Comparison of ENCODE assay signal across 22 cellular contexts in the genomic region with DNA sequence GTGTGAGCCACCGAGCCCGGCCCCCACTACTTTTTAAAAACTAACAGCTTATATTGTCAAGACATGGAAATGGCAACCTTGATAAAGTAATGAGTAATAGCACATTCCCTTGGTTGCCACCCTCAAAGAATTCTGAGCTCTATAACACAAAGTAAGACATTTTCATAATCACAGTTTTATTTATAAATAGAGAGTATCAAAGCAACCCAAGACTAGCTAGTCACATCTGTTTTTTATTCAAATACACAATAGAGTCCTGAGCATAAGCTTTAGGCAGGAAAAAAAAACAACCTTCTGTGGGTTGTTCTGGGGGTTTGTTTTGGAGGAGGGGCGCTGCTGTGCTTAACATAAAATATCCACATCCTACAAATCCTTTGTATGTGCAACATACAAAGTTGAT.
DNase-seq lines count a peak whose midpoint lies in the region; ATAC-seq and TF ChIP-seq lines count a peak whose summit lies in the region.
"Had no signal": no experiment of that assay in that cellular context is flagged by ENCODE, and none has a peak within 500 bp of the region (broad histone marks: within the 10 kb centered on the region; RNA-seq: fewer than 3 reads in every experiment).

No MANE protein-coding gene starts in this region.

- 92% methylated on average over 3 of the region's 3 CpGs for WGBS in SK-N-SH (ENCODE audit: low lambda C conversion rate)

- H3K27ac Mint-ChIP-seq in HFFc6 = peak overlapping the region; percentile 38; the same call in 1 of the 2 replicates
- H3K27ac Mint-ChIP-seq: CD8-positive, alpha-beta T cell had no signal

- H4K20me1 ChIP-seq in SK-N-SH (ENCODE audit: insufficient read depth) = peaks cover 46% of the 10 kb centered on the region

- H3K9me2 ChIP-seq in SK-N-SH = no peaks in the 10 kb centered on the region

- H3K4me3 Mint-ChIP-seq in HFFc6 = no peak overlapping the region
- H3K4me3 Mint-ChIP-seq: CD8-positive, alpha-beta T cell had no signal

- H3K4me1 ChIP-seq in SK-N-SH (ENCODE audit: control insufficient read depth in 1 of 2, insufficient read depth in 2 of 2, low read depth in 1 of 2, low read length in 1 of 2) = peaks cover 4 to 29% of the 10 kb centered on the region in 2 experiments

- POLR2A ChIA-PET in SK-N-SH (lab: Yijun Ruan, JAX) = interaction anchor here (0.6 to 1.0 kb wide), 2 partner anchors 13 to 39 kb away, joined by 3 read pairs; no protein-coding TSS in a partner anchor

- TF ChIP-seq EP300 in SK-N-SH (IDR thresholded peaks at IDR 0.05; ENCODE audit: borderline replicate concordance in 1 of 2, low read depth in 1 of 2, low read length in 1 of 2) = no peak

- H3K4me1 Mint-ChIP-seq in HFFc6 (ENCODE audit: low read depth) = peaks cover 51% of the 10 kb centered on the region

- no peak overlapping the region for H2AFZ ChIP-seq in SK-N-SH (ENCODE audit: low read depth)

- H3K79me2 ChIP-seq in SK-N-SH (ENCODE audit: insufficient read depth) = peaks cover 91% of the 10 kb centered on the region

- no peaks in the 10 kb centered on the region for H3K9me3 ChIP-seq in SK-N-SH

- peaks cover 22% of the 10 kb centered on the region for H3K36me3 Mint-ChIP-seq in HFFc6 (ENCODE audit: low read depth)

- H3F3A ChIP-seq in SK-N-SH (replicated peaks; ENCODE audit: insufficient read depth) = peaks cover 86% of the 10 kb centered on the region

- DNase-seq in HFFc6 (no peak), SK-N-SH (no peak), fibroblast of gingiva (ENCODE audit: low read depth) (peak; percentile 66), cortex of kidney (lab: John Stamatoyannopoulos, UW) (no peak), AG08395 (ENCODE audit: low spot score) (no peak)
- DNase-seq: ACHN; AML-193; C1 segment of cervical spinal cord; CD8-positive, alpha-beta T cell; DMS153; GDM1; NCI-H1092 treated with DMSO at 0.1 percent for 48 hours; NCI-H146; NCI-H2029; NCI-H2227 treated with DMSO at 0.1 percent for 48 hours; NCI-H510A; NCI-H748 treated with DMSO at 0.1 percent for 48 hours; SIG-M5 had no signal

- ATAC-seq in activated CD4-positive, CD25-positive, alpha-beta regulatory T cell treated with anti-CD3 and anti-CD28 coated beads, Interleukin-2, amount 50 U/mL, for 24 hours = no peak
- no peak for ATAC-seq in HG03442 (IDR thresholded peaks at IDR 0.05; ENCODE audit: unreplicated experiment)
- ATAC-seq: CD8-positive, alpha-beta T cell; K562 had no signal

- no peak overlapping the region for H3K9ac ChIP-seq in SK-N-SH

- H3K27me3 Mint-ChIP-seq in HFFc6 (ENCODE audit: insufficient read depth) = peaks cover 6% of the 10 kb centered on the region

- no peak overlapping the region for H3K4me3 ChIP-seq in SK-N-SH (ENCODE audit: low read depth in 2 of 2, low read length in 1 of 2)
- H3K4me3 ChIP-seq: K562 had no signal

- H3K36me3 ChIP-seq in SK-N-SH (replicated peaks in 1 of 2; ENCODE audit: control insufficient read depth in 1 of 2, insufficient read depth in 2 of 2, low read length in 1 of 2) = peaks cover 34 to 91% of the 10 kb centered on the region in 2 experiments

- H3K4me2 ChIP-seq in SK-N-SH = no peak overlapping the region

- CTCF ChIA-PET in SK-N-SH (lab: Yijun Ruan, JAX) = interaction anchor here (0.6 to 1.6 kb wide), 11 partner anchors 11 to 157 kb away, joined by 3 to 8 read pairs (median 4); no protein-coding TSS in a partner anchor

- no peaks in the 10 kb centered on the region for H3K27me3 ChIP-seq in SK-N-SH (ENCODE audit: insufficient read depth)

- TF ChIP-seq CTCF in HFFc6 (IDR thresholded peaks at IDR 0.05) (no peak), SK-N-SH (IDR thresholded peaks at IDR 0.05) (no peak)

- no peak for TF ChIP-seq RAD21 in SK-N-SH (IDR thresholded peaks at IDR 0.05; ENCODE audit: low read length)

- no peaks in the 10 kb centered on the region; the same call in 1 of the 2 replicates for H3K9me3 Mint-ChIP-seq in HFFc6
- H3K9me3 Mint-ChIP-seq: CD8-positive, alpha-beta T cell had no signal

- H3K27ac ChIP-seq in SK-N-SH (ENCODE audit: low read depth in 2 of 2, low read length in 1 of 2) = peak overlapping the region in 1 of 2 experiments; percentile 66; a peak in 2 of 4 replicates
- H3K27ac ChIP-seq: RWPE1 had no signal

TF ChIP-seq in SK-N-SH, 30 proteins besides CTCF, POLR2A, EP300 and RAD21:
- TF ChIP-seq GATA2 (CRISPR knock-in tag; IDR thresholded peaks at IDR 0.05) (no peak), TCF12 (IDR thresholded peaks at IDR 0.05) (0 out of 2 replicates have a peak, but pooled peaks have one; percentile 11)
